9 cellular contexts compared by ENCODE assay signal in the genomic region with DNA sequence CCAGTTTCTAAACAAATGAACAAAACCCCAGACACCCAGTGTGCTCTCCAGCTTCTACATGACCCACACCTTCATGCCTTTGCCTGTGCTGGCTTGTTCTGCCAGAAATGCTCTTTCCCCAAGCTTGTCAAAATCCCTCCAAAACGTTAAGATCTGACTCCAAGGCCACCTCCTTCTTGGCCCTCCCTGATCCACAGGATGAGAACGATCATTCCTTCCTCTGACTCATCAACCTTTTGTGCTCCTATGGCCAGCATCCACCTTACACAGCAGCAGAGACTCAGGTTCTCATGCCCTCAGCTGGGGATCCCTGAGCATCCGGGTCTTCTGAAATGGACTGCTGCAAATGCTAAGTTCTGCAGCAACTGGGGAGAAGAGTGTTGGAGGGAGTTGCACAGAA. TPM values are rescaled to one million over a fixed set of nuclear protein-coding genes. Genes with fewer than 3 reads are reported as not detected.
A peak's percentile ranks its signal among the peaks of the same experiment; 100 is the strongest.
DNase-seq lines count a peak whose midpoint lies in the region; ATAC-seq and TF ChIP-seq lines count a peak whose summit lies in the region.
"Had no signal": no experiment of that assay in that cellular context is flagged by ENCODE, and none has a peak within 500 bp of the region (broad histone marks: within the 10 kb centered on the region; RNA-seq: fewer than 3 reads in every experiment).

No MANE protein-coding gene starts in this region.

- peak overlapping the region; percentile 43 for H3K27ac Mint-ChIP-seq in activated CD4-positive, alpha-beta T cell treated with anti-CD3 and anti-CD28 coated beads, Interleukin-2, amount 10 ng/mL, durations not matched to agents 24 days and 14 days
- peak overlapping the region; percentile 6 to 70 for H3K27ac Mint-ChIP-seq in activated naive CD4-positive, alpha-beta T cell treated with anti-CD3 and anti-CD28 coated beads, Interleukin-2, amount 50 U/mL, for 72 hours

- 32 to 61% methylated on average over 3 of the region's 3 CpGs for WGBS in testis, 2 donors

- intact Hi-C loops in activated CD4-positive, alpha-beta T cell treated with anti-CD3 and anti-CD28 coated beads, Interleukin-2, amount 10 ng/mL, durations not matched to agents 24 days and 14 days (cut with micrococcal nuclease), result no loop called here
- intact Hi-C loops in testis (cut with DNase I; ENCODE audit: low total_unique reads), result no loop called here

- H3K4me1 ChIP-seq in right atrium auricular region (peaks cover 0 to 64% of the 10 kb centered on the region in 2 donors), testis (peaks cover 23% of the 10 kb centered on the region)

- peak overlapping the region; percentile 100 for H3K27ac ChIP-seq in right atrium auricular region
- H3K27ac ChIP-seq in testis, result peak overlapping the region; percentile 37 to 62

- TF ChIP-seq CTCF in right atrium auricular region (IDR thresholded peaks at IDR 0.05) (no peak), testis (IDR thresholded peaks at IDR 0.05) (no peak)

- H3K4me3 ChIP-seq in right atrium auricular region, result no peak overlapping the region
- no peak overlapping the region for H3K4me3 ChIP-seq in testis

- peak overlapping the region; percentile 4 for H3K4me3 Mint-ChIP-seq in activated CD4-positive, alpha-beta T cell treated with anti-CD3 and anti-CD28 coated beads, Interleukin-2, amount 10 ng/mL, durations not matched to agents 24 days and 14 days

- no peaks in the 10 kb centered on the region for H3K36me3 ChIP-seq in right atrium auricular region
- no peaks in the 10 kb centered on the region for H3K36me3 ChIP-seq in testis (ENCODE audit: low read depth, missing control alignments)

- no peaks in the 10 kb centered on the region for H3K27me3 Mint-ChIP-seq in activated CD4-positive, alpha-beta T cell treated with anti-CD3 and anti-CD28 coated beads, Interleukin-2, amount 10 ng/mL, durations not matched to agents 24 days and 14 days

- H3K9me3 Mint-ChIP-seq in activated CD4-positive, alpha-beta T cell treated with anti-CD3 and anti-CD28 coated beads, Interleukin-2, amount 10 ng/mL, durations not matched to agents 24 days and 14 days, result no peaks in the 10 kb centered on the region
- no peaks in the 10 kb centered on the region for H3K9me3 Mint-ChIP-seq in activated naive CD4-positive, alpha-beta T cell treated with anti-CD3 and anti-CD28 coated beads, Interleukin-2, amount 50 U/mL, for 72 hours

- peaks cover 7% of the 10 kb centered on the region for H3K36me3 Mint-ChIP-seq in activated CD4-positive, alpha-beta T cell treated with anti-CD3 and anti-CD28 coated beads, Interleukin-2, amount 10 ng/mL, durations not matched to agents 24 days and 14 days (ENCODE audit: low read depth)
- peaks cover 10 to 13% of the 10 kb centered on the region in 2 donors for H3K36me3 Mint-ChIP-seq in activated naive CD4-positive, alpha-beta T cell treated with anti-CD3 and anti-CD28 coated beads, Interleukin-2, amount 50 U/mL, for 72 hours

- H3K27me3 ChIP-seq in right atrium auricular region, result no peaks in the 10 kb centered on the region
- H3K27me3 ChIP-seq in testis, result no peaks in the 10 kb centered on the region

- no peak for ATAC-seq in activated naive CD4-positive, alpha-beta T cell treated with anti-CD3 and anti-CD28 coated beads, Interleukin-2, amount 50 U/mL, for 72 hours
- ATAC-seq in GM19035 (IDR thresholded peaks at IDR 0.05; ENCODE audit: unreplicated experiment) (no peak), GM19455 (IDR thresholded peaks at IDR 0.05; ENCODE audit: unreplicated experiment) (no peak)

- TF ChIP-seq POLR2A in testis (IDR thresholded peaks at IDR 0.05), result no peak

- no peak for DNase-seq in activated CD4-positive, alpha-beta T cell treated with anti-CD3 and anti-CD28 coated beads, Interleukin-2, amount 10 ng/mL, durations not matched to agents 24 days and 14 days
- no peak for DNase-seq in activated CD4-positive, alpha-beta T cell treated with anti-CD3 and anti-CD28 coated beads for 48 hours
- no peak for DNase-seq in activated naive CD4-positive, alpha-beta T cell treated with anti-CD3 and anti-CD28 coated beads, Interleukin-2, amount 50 U/mL, for 72 hours (ENCODE audit: low spot score in 2 of 2)
- DNase-seq in right atrium auricular region (ENCODE audit: low spot score), result no peak
- DNase-seq in testis, result no peak
- no peak for DNase-seq in NOMO-1 (lab: John Stamatoyannopoulos, UW; ENCODE audit: unreplicated experiment in 2 of 2)

- H3K9me3 ChIP-seq in right atrium auricular region (no peaks in the 10 kb centered on the region), testis (no peaks in the 10 kb centered on the region)

- peaks cover 43% of the 10 kb centered on the region for H3K4me1 Mint-ChIP-seq in activated CD4-positive, alpha-beta T cell treated with anti-CD3 and anti-CD28 coated beads, Interleukin-2, amount 10 ng/mL, durations not matched to agents 24 days and 14 days

RNA-seq across cellular contexts. Expression of a gene that starts 3.0 kb away (rescaled TPM):
- 16.0 and 16.1 TPM in 2 replicates for total RNA-seq in activated CD4-positive, alpha-beta T cell treated with anti-CD3 and anti-CD28 coated beads, Interleukin-2, amount 10 ng/mL, durations not matched to agents 24 days and 14 days
- total RNA-seq in activated naive CD4-positive, alpha-beta T cell treated with anti-CD3 and anti-CD28 coated beads, Interleukin-2, amount 50 U/mL, for 72 hours, result 10 to 100 TPM; 21.8 to 26.5 TPM
- total RNA-seq in right atrium auricular region (10 to 100 TPM; 50.5 to 67.3 TPM), testis (10 to 100 TPM; 34.0 to 43.4 TPM)
- 39.5 TPM for polyA plus RNA-seq in testis (ENCODE audit: insufficient read depth, low read depth, low replicate concordance)

RNA-seq across cellular contexts. Expression of a gene that starts 4.8 kb away (rescaled TPM):
- not detected in 2 replicates for total RNA-seq in activated CD4-positive, alpha-beta T cell treated with anti-CD3 and anti-CD28 coated beads, Interleukin-2, amount 10 ng/mL, durations not matched to agents 24 days and 14 days
- not detected for total RNA-seq in activated naive CD4-positive, alpha-beta T cell treated with anti-CD3 and anti-CD28 coated beads, Interleukin-2, amount 50 U/mL, for 72 hours
- not detected for total RNA-seq in right atrium auricular region
- 1 to 10 TPM; 1.8 to 3.9 TPM for total RNA-seq in testis
- 3.9 TPM for polyA plus RNA-seq in testis (ENCODE audit: insufficient read depth, low read depth, low replicate concordance)
- polyA plus RNA-seq: BJ had no signal

RNA-seq across cellular contexts. Expression of a gene that starts 7.7 kb away (rescaled TPM):
- total RNA-seq in activated CD4-positive, alpha-beta T cell treated with anti-CD3 and anti-CD28 coated beads, Interleukin-2, amount 10 ng/mL, durations not matched to agents 24 days and 14 days, result 226 and 230 TPM in 2 replicates
- 100 to 1,000 TPM; 280 to 333 TPM for total RNA-seq in activated naive CD4-positive, alpha-beta T cell treated with anti-CD3 and anti-CD28 coated beads, Interleukin-2, amount 50 U/mL, for 72 hours
- total RNA-seq in right atrium auricular region, result 10 to 100 TPM; 28.4 to 41.2 TPM
- 100 to 1,000 TPM; 359 to 391 TPM for total RNA-seq in testis
- polyA plus RNA-seq in testis (ENCODE audit: insufficient read depth, low read depth, low replicate concordance), result 175 TPM

RNA-seq across cellular contexts. Expression of a gene that starts 31.6 kb away (rescaled TPM):
- 6.1 and 7.2 TPM in 2 replicates for total RNA-seq in activated CD4-positive, alpha-beta T cell treated with anti-CD3 and anti-CD28 coated beads, Interleukin-2, amount 10 ng/mL, durations not matched to agents 24 days and 14 days
- total RNA-seq in activated naive CD4-positive, alpha-beta T cell treated with anti-CD3 and anti-CD28 coated beads, Interleukin-2, amount 50 U/mL, for 72 hours, result 10 to 100 TPM; 12.1 to 17.6 TPM
- 10 to 100 TPM; 15.8 to 19.0 TPM for total RNA-seq in right atrium auricular region
- total RNA-seq in testis, result 1 to 10 TPM; 6.2 to 7.4 TPM
- 6.9 TPM for polyA plus RNA-seq in testis (ENCODE audit: insufficient read depth, low read depth, low replicate concordance)

RNA-seq across cellular contexts. Expression of a gene that starts 37.2 kb away (rescaled TPM):
- total RNA-seq in activated CD4-positive, alpha-beta T cell treated with anti-CD3 and anti-CD28 coated beads, Interleukin-2, amount 10 ng/mL, durations not matched to agents 24 days and 14 days, result 9.4 and 9.5 TPM in 2 replicates
- total RNA-seq in activated naive CD4-positive, alpha-beta T cell treated with anti-CD3 and anti-CD28 coated beads, Interleukin-2, amount 50 U/mL, for 72 hours, result 10 to 100 TPM in 1 of 2 donors, 1 to 10 TPM in 1; 2.6 to 35.5 TPM
- total RNA-seq in right atrium auricular region (10 to 100 TPM; 18.6 to 20.9 TPM), testis (1 to 10 TPM; 3.2 to 4.2 TPM)
- 4.6 TPM for polyA plus RNA-seq in testis (ENCODE audit: insufficient read depth, low read depth, low replicate concordance)
